ENCODE assay signal across 11 cellular contexts in the genomic region with DNA sequence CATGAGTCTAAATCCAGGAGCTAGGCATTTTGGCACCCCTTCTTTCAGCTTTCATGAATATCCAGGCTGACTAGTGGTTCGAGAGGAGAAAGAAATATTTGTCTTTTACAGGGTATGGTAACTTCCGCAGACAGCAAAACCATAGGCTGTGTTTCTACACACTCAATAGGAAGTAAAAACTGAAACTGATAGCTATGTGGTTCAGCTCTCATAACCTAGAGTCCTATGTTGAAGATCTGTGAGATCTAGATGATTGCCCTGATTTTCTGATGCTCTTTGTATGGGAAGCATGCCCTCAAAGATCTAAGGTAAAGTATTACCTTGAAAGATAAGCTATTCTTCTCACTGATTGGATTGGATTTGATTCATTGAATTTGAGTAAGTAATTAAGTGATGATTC.
DNase-seq lines count a peak whose midpoint lies in the region; ATAC-seq lines count a peak whose summit lies in the region.
"Had no signal": no experiment of that assay in that cellular context is flagged by ENCODE, and none has a peak within 500 bp of the region (broad histone marks: within the 10 kb centered on the region; RNA-seq: fewer than 3 reads in every experiment).

No MANE protein-coding gene starts in this region.

- intact Hi-C loops in right cardiac atrium (cut with DNase I), result no loop called here

- no peaks in the 10 kb centered on the region for H3K79me1 ChIP-seq in mesendoderm (ENCODE audit: low read length)

- H2BK15ac ChIP-seq in mesendoderm (replicated peaks; ENCODE audit: low read depth), result no peak overlapping the region

- no peak overlapping the region for H2BK120ac ChIP-seq in mesendoderm (ENCODE audit: low read depth, low read length)

- H3K56ac ChIP-seq in mesendoderm (ENCODE audit: low read length), result no peak overlapping the region

- H3K4me1 ChIP-seq in mesendoderm (ENCODE audit: control insufficient read depth, low read depth, low read length) (no peaks in the 10 kb centered on the region), right cardiac atrium (ENCODE audit: control insufficient read depth, insufficient read depth, low read length) (no peaks in the 10 kb centered on the region)
- H3K4me1 ChIP-seq: tibial nerve had no signal

- no peak overlapping the region for H3K4me2 ChIP-seq in mesendoderm (ENCODE audit: low read length)

- H2AK5ac ChIP-seq in mesendoderm (ENCODE audit: low read length), result no peak overlapping the region

- no peak overlapping the region for H2BK5ac ChIP-seq in mesendoderm (ENCODE audit: low read length)

- no peak overlapping the region for H3K9ac ChIP-seq in mesendoderm (ENCODE audit: low read length)

- no peak overlapping the region for H3K27ac ChIP-seq in mesendoderm (ENCODE audit: low read depth, low read length)
- no peak overlapping the region for H3K27ac ChIP-seq in right cardiac atrium (ENCODE audit: low read length)
- H3K27ac ChIP-seq: tibial nerve had no signal

- H3K4me3 ChIP-seq in mesendoderm (ENCODE audit: low read length) (no peak overlapping the region), right cardiac atrium (ENCODE audit: low read length) (no peak overlapping the region)
- H3K4me3 ChIP-seq: tibial nerve had no signal

- no peaks in the 10 kb centered on the region for H3K79me2 ChIP-seq in mesendoderm (ENCODE audit: control insufficient read depth, insufficient read depth, low read length)

- peak; percentile 56 for DNase-seq in germinal center (ENCODE audit: low spot score)
- DNase-seq in mesendoderm, result no peak
- no peak for DNase-seq in right cardiac atrium
- DNase-seq in NCI-H82 treated with DMSO at 0.1 percent for 48 hours (lab: John Stamatoyannopoulos, UW; ENCODE audit: unreplicated experiment), result no peak
- DNase-seq in GF-D8 (lab: John Stamatoyannopoulos, UW), result no peak
- DNase-seq: activated CD4-positive, alpha-beta T cell treated with anti-CD3 and anti-CD28 coated beads, Interleukin-2, amount 50 U/mL, for 1 hour; NCI-H226 had no signal

- no peaks in the 10 kb centered on the region for H3K27me3 ChIP-seq in mesendoderm (ENCODE audit: insufficient read depth, low read length, poor library complexity)
- no peaks in the 10 kb centered on the region for H3K27me3 ChIP-seq in right cardiac atrium (ENCODE audit: control insufficient read depth, insufficient read depth)
- H3K27me3 ChIP-seq: tibial nerve had no signal

- no peak overlapping the region for H3K18ac ChIP-seq in mesendoderm (ENCODE audit: low read length)

- no peak overlapping the region for H4K8ac ChIP-seq in mesendoderm (ENCODE audit: low read depth, low read length)

- H3K36me3 ChIP-seq in mesendoderm (ENCODE audit: control insufficient read depth, insufficient read depth, low read length), result no peaks in the 10 kb centered on the region
- H3K36me3 ChIP-seq: tibial nerve had no signal

- no CpG with 5 or more reads among the region's 2 CpGs for WGBS in mesendoderm (ENCODE audit: extremely low coverage, insufficient coverage, low lambda C conversion rate)
- 63% methylated on average over 2 of the region's 2 CpGs for WGBS in right cardiac atrium

- no peak overlapping the region for H3K4ac ChIP-seq in mesendoderm (ENCODE audit: low read depth, low read length)

- H3K9me3 ChIP-seq in right cardiac atrium (ENCODE audit: control insufficient read depth, low read length), result no peaks in the 10 kb centered on the region
- H3K9me3 ChIP-seq: tibial nerve had no signal

- ATAC-seq in GM18517 (IDR thresholded peaks at IDR 0.05; ENCODE audit: unreplicated experiment), result peak; percentile 100
- ATAC-seq in GM21360 (IDR thresholded peaks at IDR 0.05; ENCODE audit: unreplicated experiment), result peak; percentile 97
- peak; percentile 100 for ATAC-seq in HG03139 (IDR thresholded peaks at IDR 0.05; ENCODE audit: unreplicated experiment)
- ATAC-seq in right cardiac atrium, result no peak

- no peak overlapping the region for H4K5ac ChIP-seq in mesendoderm (ENCODE audit: low read length)

- H3K23ac ChIP-seq in mesendoderm (ENCODE audit: low read length), result no peak overlapping the region

Comparison
In these comparisons a context has a peak if more than half of its experiments do, and no peak if none do; other contexts are left out.
1. ATAC-seq: peak in GM18517 (single experiment), GM21360 (single experiment) and HG03139 (single experiment); none in right cardiac atrium (0 of 2).